ENCODE assay signal across 10 cellular contexts in the genomic region with DNA sequence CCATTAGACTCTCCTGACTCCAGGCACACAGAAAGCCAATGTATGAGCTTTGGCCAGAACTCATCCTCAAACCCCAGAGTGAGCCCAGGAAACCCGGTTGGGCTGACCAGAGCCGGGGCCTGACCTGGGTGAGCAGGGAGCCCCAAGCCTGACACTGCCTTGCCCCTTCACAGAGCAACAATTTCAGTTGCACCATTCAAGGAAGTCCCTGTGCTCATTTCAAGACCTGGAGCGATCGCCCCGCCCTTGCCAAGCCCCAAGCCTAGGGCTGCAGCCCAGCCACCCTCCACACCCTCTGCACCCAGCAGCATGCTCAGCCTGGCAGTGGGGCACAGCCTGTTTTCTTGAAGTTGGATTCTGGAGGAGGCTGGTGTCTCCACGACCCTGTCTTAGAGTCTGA. TPM values are rescaled to one million over a fixed set of nuclear protein-coding genes. Genes with fewer than 3 reads are reported as not detected.
DNase-seq lines count a peak whose midpoint lies in the region; ATAC-seq and TF ChIP-seq lines count a peak whose summit lies in the region.
"Had no signal": no experiment of that assay in that cellular context is flagged by ENCODE, and none has a peak within 500 bp of the region (broad histone marks: within the 10 kb centered on the region; RNA-seq: fewer than 3 reads in every experiment).

No MANE protein-coding gene starts in this region.

- H3K4me1 ChIP-seq in osteoblast (ENCODE audit: insufficient read depth, low read length), result peaks cover 13% of the 10 kb centered on the region

- H3K27ac ChIP-seq in RWPE1 (peak overlapping the region; percentile 93), osteoblast (ENCODE audit: low read depth, low read length) (no peak overlapping the region)

- peaks cover 66% of the 10 kb centered on the region for H3K79me2 ChIP-seq in osteoblast (ENCODE audit: insufficient read depth, low read length)

- H3K4me1 Mint-ChIP-seq in Calu3 (ENCODE audit: low read depth, unreplicated experiment), result peaks cover 35% of the 10 kb centered on the region

- H3K4me3 ChIP-seq in osteoblast (ENCODE audit: insufficient read depth, low read length), result peak overlapping the region; percentile 90
- H3K4me3 ChIP-seq in MG63, result no peak overlapping the region

- no peaks in the 10 kb centered on the region for H3K27me3 Mint-ChIP-seq in Calu3 (ENCODE audit: unreplicated experiment)

- POLR2A ChIA-PET in RWPE1 (lab: Yijun Ruan, JAX; ENCODE audit: low non-redundant PET), result no interaction called here

- H3K9me3 Mint-ChIP-seq in Calu3 (ENCODE audit: low read depth, unreplicated experiment), result no peaks in the 10 kb centered on the region

- H3K4me3 Mint-ChIP-seq in Calu3 (ENCODE audit: low read depth, unreplicated experiment), result peak overlapping the region; percentile 82

- H4K20me1 ChIP-seq in osteoblast (ENCODE audit: insufficient read depth, low read length), result peaks cover 20% of the 10 kb centered on the region

- ATAC-seq in GM18520 (IDR thresholded peaks at IDR 0.05; ENCODE audit: unreplicated experiment), result no peak

- no peaks in the 10 kb centered on the region for H3K9me3 ChIP-seq in osteoblast (ENCODE audit: low read depth, low read length)
- H3K9me3 ChIP-seq in MG63, result no peaks in the 10 kb centered on the region

- H3K36me3 ChIP-seq in osteoblast (ENCODE audit: insufficient read depth, low read length), result no peaks in the 10 kb centered on the region
- H3K36me3 ChIP-seq in MG63, result no peaks in the 10 kb centered on the region

- intact Hi-C loops in Calu3 (cut with micrococcal nuclease; ENCODE audit: unreplicated experiment), result loop anchor here (5.0 kb wide), 1 partner anchor 159 kb away; the partner anchor contains the start of gene CAPZB

- CTCF ChIA-PET in Calu3 (lab: Charles Lee), result interaction anchor here (1.1 kb wide), 1 partner anchor 16 kb away, joined by 4 read pairs; no protein-coding TSS in a partner anchor
- CTCF ChIA-PET in RWPE1 (lab: Yijun Ruan, JAX), result interaction anchor here (0.9 to 1.1 kb wide), 3 partner anchors 14 to 251 kb away, joined by 3 to 4 read pairs (median 4); no protein-coding TSS in a partner anchor

- H3K27ac Mint-ChIP-seq in Calu3 (ENCODE audit: unreplicated experiment), result peak overlapping the region; percentile 44

- H3K4me2 ChIP-seq in osteoblast (ENCODE audit: insufficient read depth, low read length), result peak overlapping the region; percentile 85

- H3K27me3 ChIP-seq in osteoblast (ENCODE audit: insufficient read depth, low read length), result no peaks in the 10 kb centered on the region
- H3K27me3 ChIP-seq in MG63, result no peaks in the 10 kb centered on the region

- peak; percentile 64 for DNase-seq in Calu3
- DNase-seq in RWPE1 (ENCODE audit: low spot score), result peak; percentile 60
- DNase-seq in epidermal melanocyte (ENCODE audit: insufficient read length, low spot score), result peak; percentile 16
- peak; percentile 86 for DNase-seq in osteoblast (ENCODE audit: insufficient read length, low spot score, missing footprints)
- DNase-seq in MG63, result no peak
- DNase-seq in SK-N-DZ (ENCODE audit: low spot score), result no peak
- DNase-seq in NCI-H82 (lab: John Stamatoyannopoulos, UW), result no peak
- DNase-seq: activated effector memory CD4-positive, alpha-beta T cell treated with Interleukin-2 at 50 U/mL for 16 hours; stimulated activated CD4-positive, alpha-beta T cell treated with anti-CD3 and anti-CD28 coated beads, Interleukin-2, amount 100 ng/mL, for 48 hours had no signal

- no peak overlapping the region for H2AFZ ChIP-seq in osteoblast (ENCODE audit: low read length)

- BruUV-seq in Calu3 (replicated peaks; lab: Mats Ljungman, UMichigan), result no TSS peak

- TF ChIP-seq CTCF in Calu3 (IDR thresholded peaks at IDR 0.05; ENCODE audit: unreplicated experiment) (no peak), RWPE1 (conservative IDR thresholded peaks at IDR 0.05; ENCODE audit: low read depth) (no peak), osteoblast (IDR thresholded peaks at IDR 0.05; ENCODE audit: extremely low read depth, low read depth, low read length) (no peak)

- peaks cover 26% of the 10 kb centered on the region for H3K36me3 Mint-ChIP-seq in Calu3 (ENCODE audit: insufficient read depth, unreplicated experiment)

RNA-seq across cellular contexts. Expression of gene NBL1, which starts 2.3 kb away (rescaled TPM):
- total RNA-seq in Calu3 (2022) (100 and 112 TPM in 2 replicates), osteoblast (88.7 and 114 TPM in 2 replicates)
- total RNA-seq in MG63 (2014; rRNA removed; shearing (Covaris generic); ENCODE audit: low replicate concordance), result 38.0 and 75.9 TPM in 2 replicates
- 10.3 and 19.8 TPM in 2 replicates for polyA plus RNA-seq in SK-N-DZ (2014; cell fraction: cytosol; rRNA removed)
- 6.2 and 8.9 TPM in 2 replicates for polyA plus RNA-seq in SK-N-DZ (2014; cell fraction: nucleus; rRNA removed)

RNA-seq across cellular contexts. Expression of gene HTR6, which starts 18.3 kb away (rescaled TPM):
- not detected in 2 replicates for total RNA-seq in Calu3 (2022)
- under 0.01 TPM in 1 of 2 replicates, not detected in the other for total RNA-seq in osteoblast
- not detected in 2 replicates for total RNA-seq in MG63 (2014; rRNA removed; shearing (Covaris generic); ENCODE audit: low replicate concordance)
- polyA plus RNA-seq in SK-N-DZ (2014; cell fraction: cytosol; rRNA removed), result 0.30 TPM in 1 of 2 replicates, not detected in the other
- not detected in 2 replicates for polyA plus RNA-seq in SK-N-DZ (2014; cell fraction: nucleus; rRNA removed)

Comparison
In these comparisons a context has a peak if more than half of its experiments do, and no peak if none do; other contexts are left out.
1. DNase-seq: peak in Calu3 (single experiment), RWPE1 (single experiment), epidermal melanocyte (single experiment) and osteoblast (single experiment); none in MG63 (single experiment), SK-N-DZ (single experiment) and NCI-H82 (single experiment).